In genomic region chr14:94077111-94077821, GRCh38 we compare ENCODE assay signal across 12 cellular contexts. TPM values are rescaled to one million over a fixed set of nuclear protein-coding genes. Genes with fewer than 3 reads are reported as not detected.
DNase-seq lines count a peak whose midpoint lies in the region; ATAC-seq and TF ChIP-seq lines count a peak whose summit lies in the region.
"Had no signal": no experiment of that assay in that cellular context is flagged by ENCODE, and none has a peak within 500 bp of the region (broad histone marks: within the 10 kb centered on the region; RNA-seq: fewer than 3 reads in every experiment).

No MANE protein-coding gene starts in this region.

- 53% methylated on average over 7 of the region's 7 CpGs for WGBS in esophagus muscularis mucosa
- WGBS in psoas muscle, 3 donors, result 63 to 70% (median 65%) methylated on average over 7 of the region's 7 CpGs

- H3K79me2 ChIP-seq in DND-41 (ENCODE audit: insufficient read depth, low read length), result peaks cover 99% of the 10 kb centered on the region

- H3K4me1 ChIP-seq in DND-41 (ENCODE audit: insufficient read depth, low read length) (peaks cover 50% of the 10 kb centered on the region), esophagus muscularis mucosa (peaks cover 49 to 56% (median 51%) of the 10 kb centered on the region in 4 donors), psoas muscle (peaks cover 47% of the 10 kb centered on the region)

- H3K4me2 ChIP-seq in DND-41 (ENCODE audit: insufficient read depth, low read length), result peak overlapping the region; percentile 87

- H2AFZ ChIP-seq in DND-41 (ENCODE audit: low read depth, low read length), result no peak overlapping the region

- TF ChIP-seq EP300 in esophagus muscularis mucosa (IDR thresholded peaks at IDR 0.05), result no peak

- H3K27me3 ChIP-seq in DND-41 (ENCODE audit: insufficient read depth, low read length, poor library complexity), result no peaks in the 10 kb centered on the region
- H3K27me3 ChIP-seq in esophagus muscularis mucosa, result no peaks in the 10 kb centered on the region
- H3K27me3 ChIP-seq in psoas muscle (ENCODE audit: insufficient read depth in 3 of 3, low read length in 2 of 3), result no peaks in the 10 kb centered on the region

- DNase-seq in DND-41 (no peak), RKO (ENCODE audit: low spot score) (peak; percentile 79), esophagus muscularis mucosa (ENCODE audit: extremely low spot score) (no peak), psoas muscle (no peak), midbrain (lab: John Stamatoyannopoulos, UW) (no peak), NCI-H1092 (lab: John Stamatoyannopoulos, UW) (no peak), posterior vena cava (ENCODE audit: low spot score) (no peak)
- DNase-seq: GF-D8, head of caudate nucleus, NCI-H526 treated with DMSO at 0.1 percent for 48 hours had no signal

- ATAC-seq in DND-41 (ENCODE audit: insufficient read depth, low read depth) (no peak), psoas muscle (no peak), HG03045 (IDR thresholded peaks at IDR 0.05; ENCODE audit: unreplicated experiment) (no peak)

- no peak overlapping the region for H3K9ac ChIP-seq in DND-41 (ENCODE audit: low read depth, low read length)

- TF ChIP-seq CTCF in DND-41 (IDR thresholded peaks at IDR 0.05; ENCODE audit: borderline replicate concordance, extremely low read depth, low read length, poor library complexity, severe bottlenecking) (no peak), esophagus muscularis mucosa (IDR thresholded peaks at IDR 0.05) (no peak), psoas muscle (IDR thresholded peaks at IDR 0.05) (no peak)

- H3K27ac ChIP-seq in DND-41 (ENCODE audit: low read length), result no peak overlapping the region
- H3K27ac ChIP-seq in esophagus muscularis mucosa (replicated peaks in 1 of 4), result no peak overlapping the region
- no peak overlapping the region for H3K27ac ChIP-seq in psoas muscle
- H3K27ac ChIP-seq: prostate gland had no signal

- TF ChIP-seq POLR2A in esophagus muscularis mucosa (IDR thresholded peaks at IDR 0.05; ENCODE audit: low read depth), result no peak

- H3K4me3 ChIP-seq in DND-41 (ENCODE audit: low read depth in 1 of 2, low read length in 2 of 2), result peak overlapping the region in 1 of 2 experiments; percentile 69; a peak in 2 of 4 replicates
- peak overlapping the region; percentile 78 to 98 (median 91) for H3K4me3 ChIP-seq in esophagus muscularis mucosa
- H3K4me3 ChIP-seq in psoas muscle, result peak overlapping the region; percentile 87

- H3K9me3 ChIP-seq in DND-41 (ENCODE audit: insufficient read depth, low read length, severe bottlenecking) (peaks cover 10% of the 10 kb centered on the region), esophagus muscularis mucosa (peaks cover 0 to 16% (median 6%) of the 10 kb centered on the region in 4 donors), psoas muscle (peaks cover 17% of the 10 kb centered on the region)
- H3K9me3 ChIP-seq: prostate gland had no signal

- intact Hi-C loops in esophagus muscularis mucosa (cut with DNase I) (no loop called here), psoas muscle (cut with DNase I) (no loop called here), posterior vena cava (cut with DNase I) (no loop called here)

- peaks cover 51% of the 10 kb centered on the region for H3K36me3 ChIP-seq in DND-41 (ENCODE audit: insufficient read depth, low read length)
- peaks cover 0 to 42% (median 15%) of the 10 kb centered on the region in 4 donors for H3K36me3 ChIP-seq in esophagus muscularis mucosa
- H3K36me3 ChIP-seq in psoas muscle (ENCODE audit: insufficient read depth in 1 of 2, low read depth in 1 of 2), result peaks cover 0 to 28% of the 10 kb centered on the region in 2 donors
- H3K36me3 ChIP-seq: prostate gland had no signal

- H4K20me1 ChIP-seq in DND-41 (ENCODE audit: insufficient read depth, low read length), result peaks cover 39% of the 10 kb centered on the region

RNA-seq across cellular contexts. Expression of gene DDX24, which starts 3.7 kb away (rescaled TPM):
- 100 to 1,000 TPM; 142 to 215 (median 176) TPM for total RNA-seq in esophagus muscularis mucosa
- total RNA-seq in psoas muscle, result 100 to 1,000 TPM; 145 to 190 (median 171) TPM
- polyA plus RNA-seq in psoas muscle, result 100 to 1,000 TPM in 1 of 3 donors, 10 to 100 TPM in 2; 66.5 to 124 (median 79.7) TPM
- 100 to 1,000 TPM; 166 to 175 TPM for total RNA-seq in posterior vena cava

RNA-seq across cellular contexts. Expression of gene IFI27L1, which starts 3.8 kb away (rescaled TPM):
- total RNA-seq in esophagus muscularis mucosa (10 to 100 TPM in 1 of 4 donors, 1 to 10 TPM in 3; 5.8 to 12.9 (median 6.4) TPM), psoas muscle (10 to 100 TPM in 1 of 4 donors, 1 to 10 TPM in 3; 6.5 to 14.4 (median 7.8) TPM), posterior vena cava (10 to 100 TPM; 11.2 to 21.7 TPM)
- 10 to 100 TPM; 10.4 to 15.0 (median 10.6) TPM for polyA plus RNA-seq in psoas muscle

RNA-seq across cellular contexts. Expression of gene IFI27, which starts 33.3 kb away (rescaled TPM):
- total RNA-seq in esophagus muscularis mucosa (100 to 1,000 TPM in 3 of 4 donors, 10 to 100 TPM in 1; 88.0 to 293 (median 180) TPM), psoas muscle (100 to 1,000 TPM in 1 of 4 donors, 10 to 100 TPM in 3; 52.8 to 119 (median 82.2) TPM), posterior vena cava (100 to 1,000 TPM; 122 to 282 TPM)
- 100 to 1,000 TPM in 2 of 3 donors, 10 to 100 TPM in 1; 93.5 to 229 (median 208) TPM for polyA plus RNA-seq in psoas muscle

RNA-seq across cellular contexts. Expression of gene OTUB2, which starts 51.1 kb away (rescaled TPM):
- total RNA-seq in esophagus muscularis mucosa (under 1 TPM in 3 of 4 donors, not detected in 1; 0.42 to 0.63 (median 0.52) TPM), psoas muscle (under 1 TPM; 0.06 to 0.15 (median 0.10) TPM), posterior vena cava (1 to 10 TPM in 1 of 2 donors, under 1 TPM in 1; 0.37 to 1.2 TPM)
- under 1 TPM; 0.04 to 0.96 (median 0.09) TPM for polyA plus RNA-seq in psoas muscle

RNA-seq across cellular contexts. Expression of gene IFI27L2, which starts 52.1 kb away (rescaled TPM):
- total RNA-seq in esophagus muscularis mucosa (10 to 100 TPM; 38.8 to 83.9 (median 64.7) TPM), psoas muscle (1 to 10 TPM; 5.3 to 6.9 (median 6.2) TPM), posterior vena cava (10 to 100 TPM; 39.7 to 43.1 TPM)
- 10 to 100 TPM in 2 of 3 donors, 1 to 10 TPM in 1; 4.9 to 12.5 (median 12.2) TPM for polyA plus RNA-seq in psoas muscle
